1 cellular context compared by ENCODE assay signal in genomic region chr13:95627590-95627989, GRCh38.
TF ChIP-seq lines count a peak whose summit lies in the region.

No MANE protein-coding gene starts in this region.

TF ChIP-seq in A549, 52 proteins besides CTCF, POLR2A, EP300 and RAD21 (continued from another document):
- TF ChIP-seq MYC (IDR thresholded peaks at IDR 0.05; ENCODE audit: borderline replicate concordance, low read length) (no peak), NR3C1 (IDR thresholded peaks at IDR 0.05) (no peak), HDAC2 (IDR thresholded peaks at IDR 0.05) (no peak)
